1 cellular context compared by ENCODE assay signal in genomic region chr11:57667715-57668466, GRCh38.
TF ChIP-seq lines count a peak whose summit lies in the region.

A gene with protein sequence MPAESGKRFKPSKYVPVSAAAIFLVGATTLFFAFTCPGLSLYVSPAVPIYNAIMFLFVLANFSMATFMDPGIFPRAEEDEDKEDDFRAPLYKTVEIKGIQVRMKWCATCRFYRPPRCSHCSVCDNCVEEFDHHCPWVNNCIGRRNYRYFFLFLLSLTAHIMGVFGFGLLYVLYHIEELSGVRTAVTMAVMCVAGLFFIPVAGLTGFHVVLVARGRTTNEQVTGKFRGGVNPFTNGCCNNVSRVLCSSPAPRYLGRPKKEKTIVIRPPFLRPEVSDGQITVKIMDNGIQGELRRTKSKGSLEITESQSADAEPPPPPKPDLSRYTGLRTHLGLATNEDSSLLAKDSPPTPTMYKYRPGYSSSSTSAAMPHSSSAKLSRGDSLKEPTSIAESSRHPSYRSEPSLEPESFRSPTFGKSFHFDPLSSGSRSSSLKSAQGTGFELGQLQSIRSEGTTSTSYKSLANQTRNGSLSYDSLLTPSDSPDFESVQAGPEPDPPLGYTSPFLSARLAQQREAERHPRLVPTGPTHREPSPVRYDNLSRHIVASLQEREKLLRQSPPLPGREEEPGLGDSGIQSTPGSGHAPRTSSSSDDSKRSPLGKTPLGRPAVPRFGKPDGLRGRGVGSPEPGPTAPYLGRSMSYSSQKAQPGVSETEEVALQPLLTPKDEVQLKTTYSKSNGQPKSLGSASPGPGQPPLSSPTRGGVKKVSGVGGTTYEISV (plus strand): TSS chr11:57668114. CDS start chr11:57673091, 4,977 bp downstream.

TF ChIP-seq in K562, 482 proteins besides CTCF, POLR2A, EP300 and RAD21 (continued from another document and continues in another):
- TF ChIP-seq NCOA1 (IDR thresholded peaks at IDR 0.05; ENCODE audit: low read depth): peak; percentile 64; the same call in 1 of the 2 replicates
- 0 out of 2 replicates have a peak, but pooled peaks have one; percentile 26 for TF ChIP-seq ERF (CRISPR knock-in tag; IDR thresholded peaks at IDR 0.05)
- TF ChIP-seq E2F3 (CRISPR knock-in tag; IDR thresholded peaks at IDR 0.05): no peak
- TF ChIP-seq MTA2 (IDR thresholded peaks at IDR 0.05; ENCODE audit: low read depth): no peak
- TF ChIP-seq NRF1 (conservative IDR thresholded peaks at IDR 0.05 in 1 of 2, IDR thresholded peaks at IDR 0.05 in 1 of 2): peak; percentile 94 to 95
- TF ChIP-seq ZNF274 (IDR thresholded peaks at IDR 0.05; ENCODE audit: borderline replicate concordance, low read depth, low read length): no peak
- TF ChIP-seq ZNF184 (CRISPR knock-in tag; IDR thresholded peaks at IDR 0.05): no peak
- TF ChIP-seq DIDO1 (tag; IDR thresholded peaks at IDR 0.05; ENCODE audit: low read depth): no peak
- no peak for TF ChIP-seq CUX1 (CRISPR knock-in tag; IDR thresholded peaks at IDR 0.05)
- no peak for TF ChIP-seq ZFP30 (CRISPR knock-in tag; IDR thresholded peaks at IDR 0.05; ENCODE audit: borderline replicate concordance)
- no peak for TF ChIP-seq IFI16 (CRISPR knock-in tag; IDR thresholded peaks at IDR 0.05)
- TF ChIP-seq CBFA2T2 (conservative IDR thresholded peaks at IDR 0.05): no peak
- TF ChIP-seq DNMT1 (IDR thresholded peaks at IDR 0.05): no peak
- peak; percentile 69 for TF ChIP-seq ZBTB7A (IDR thresholded peaks at IDR 0.05; ENCODE audit: borderline replicate concordance, control insufficient read depth, low read depth, low read length)
- no peak for TF ChIP-seq ZFP1 (CRISPR knock-in tag; IDR thresholded peaks at IDR 0.05)
- TF ChIP-seq JUND (IDR thresholded peaks at IDR 0.05; ENCODE audit: borderline replicate concordance, low read depth, low read length): no peak
- TF ChIP-seq JUND (tag; IDR thresholded peaks at IDR 0.05; ENCODE audit: borderline replicate concordance, low read depth, low read length): 0 out of 3 replicates have a peak, but pooled peaks have one; percentile 30
- TF ChIP-seq ZNF431 (CRISPR knock-in tag; IDR thresholded peaks at IDR 0.05): 0 out of 2 replicates have a peak, but pooled peaks have one; percentile 56
- TF ChIP-seq TBP (optimal IDR thresholded peaks at IDR 0.05; ENCODE audit: low read depth, low read length): peak; percentile 74
- peak in 1 of 2 experiments; percentile 71; a peak in 1 of 4 replicates for TF ChIP-seq HDAC1 (IDR thresholded peaks at IDR 0.05)
- TF ChIP-seq BCOR (IDR thresholded peaks at IDR 0.05): no peak
- peak; percentile 65; the same call in 1 of the 2 replicates for TF ChIP-seq HCFC1 (IDR thresholded peaks at IDR 0.05; ENCODE audit: low read depth, low read length)
- TF ChIP-seq ZNF766 (CRISPR knock-in tag; conservative IDR thresholded peaks at IDR 0.05): peak; percentile 60
- peak; percentile 91 for TF ChIP-seq KDM5B (IDR thresholded peaks at IDR 0.05; ENCODE audit: insufficient replicate concordance, low read depth, low read length)
- no peak for TF ChIP-seq ZNF140 (CRISPR knock-in tag; IDR thresholded peaks at IDR 0.05)
- 0 out of 4 replicates have a peak, but pooled peaks of 1 of the 2 experiments have one; percentile 16 for TF ChIP-seq TBL1XR1 (IDR thresholded peaks at IDR 0.05; ENCODE audit: low read length in 2 of 2)
- TF ChIP-seq NFIC (IDR thresholded peaks at IDR 0.05): peak; percentile 34
- TF ChIP-seq KHSRP (IDR thresholded peaks at IDR 0.05): no peak
- no peak for TF ChIP-seq HMG20B (CRISPR knock-in tag; IDR thresholded peaks at IDR 0.05)
- TF ChIP-seq HMGN3 (IDR thresholded peaks at IDR 0.05; ENCODE audit: borderline replicate concordance, extremely low read depth, insufficient read length, low read depth, low read length): peak; percentile 90
- TF ChIP-seq PYGO2 (tag; IDR thresholded peaks at IDR 0.05): no peak
- TF ChIP-seq, protein P1, sequence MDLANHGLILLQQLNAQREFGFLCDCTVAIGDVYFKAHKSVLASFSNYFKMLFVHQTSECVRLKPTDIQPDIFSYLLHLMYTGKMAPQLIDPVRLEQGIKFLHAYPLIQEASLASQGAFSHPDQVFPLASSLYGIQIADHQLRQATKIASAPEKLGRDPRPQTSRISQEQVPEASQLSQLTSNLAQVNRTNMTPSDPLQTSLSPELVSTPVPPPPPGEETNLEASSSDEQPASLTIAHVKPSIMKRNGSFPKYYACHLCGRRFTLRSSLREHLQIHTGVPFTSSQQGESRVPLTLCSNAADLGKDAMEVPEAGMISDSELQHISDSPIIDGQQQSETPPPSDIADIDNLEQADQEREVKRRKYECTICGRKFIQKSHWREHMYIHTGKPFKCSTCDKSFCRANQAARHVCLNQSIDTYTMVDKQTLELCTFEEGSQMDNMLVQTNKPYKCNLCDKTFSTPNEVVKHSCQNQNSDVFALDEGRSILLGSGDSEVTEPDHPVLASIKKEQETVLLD (IDR thresholded peaks at IDR 0.05): peak; percentile 98
- TF ChIP-seq IRF2 (CRISPR knock-in tag; IDR thresholded peaks at IDR 0.05): no peak
- peak; percentile 80 for TF ChIP-seq POLR2B (IDR thresholded peaks at IDR 0.05; ENCODE audit: low read depth, partially characterized antibody)
- TF ChIP-seq SNIP1 (IDR thresholded peaks at IDR 0.05; ENCODE audit: low read depth): no peak
- TF ChIP-seq, protein P2, sequence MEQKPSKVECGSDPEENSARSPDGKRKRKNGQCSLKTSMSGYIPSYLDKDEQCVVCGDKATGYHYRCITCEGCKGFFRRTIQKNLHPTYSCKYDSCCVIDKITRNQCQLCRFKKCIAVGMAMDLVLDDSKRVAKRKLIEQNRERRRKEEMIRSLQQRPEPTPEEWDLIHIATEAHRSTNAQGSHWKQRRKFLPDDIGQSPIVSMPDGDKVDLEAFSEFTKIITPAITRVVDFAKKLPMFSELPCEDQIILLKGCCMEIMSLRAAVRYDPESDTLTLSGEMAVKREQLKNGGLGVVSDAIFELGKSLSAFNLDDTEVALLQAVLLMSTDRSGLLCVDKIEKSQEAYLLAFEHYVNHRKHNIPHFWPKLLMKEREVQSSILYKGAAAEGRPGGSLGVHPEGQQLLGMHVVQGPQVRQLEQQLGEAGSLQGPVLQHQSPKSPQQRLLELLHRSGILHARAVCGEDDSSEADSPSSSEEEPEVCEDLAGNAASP (IDR thresholded peaks at IDR 0.05): no peak
- TF ChIP-seq CSDE1 (IDR thresholded peaks at IDR 0.05): no peak
- peak; percentile 75 for TF ChIP-seq ELF4 (CRISPR knock-in tag; IDR thresholded peaks at IDR 0.05)
- no peak; a peak in 1 of 4 replicates for TF ChIP-seq ETV6 (IDR thresholded peaks at IDR 0.05; ENCODE audit: borderline replicate concordance in 1 of 2, low read depth in 2 of 2, low read length in 1 of 2)
- no peak for TF ChIP-seq ETV6 (CRISPR knock-in tag; IDR thresholded peaks at IDR 0.05; ENCODE audit: borderline replicate concordance)
- no peak for TF ChIP-seq PHTF2 (CRISPR knock-in tag; IDR thresholded peaks at IDR 0.05)
- no peak for TF ChIP-seq BDP1 (IDR thresholded peaks at IDR 0.05; ENCODE audit: insufficient read depth, insufficient read length)
- TF ChIP-seq HIVEP1 (CRISPR knock-in tag; IDR thresholded peaks at IDR 0.05): no peak
- no peak for TF ChIP-seq ETS2 (tag; IDR thresholded peaks at IDR 0.05; ENCODE audit: borderline replicate concordance, poor library complexity, severe bottlenecking)
- TF ChIP-seq STAT5B (CRISPR knock-in tag; IDR thresholded peaks at IDR 0.05): no peak
- TF ChIP-seq L3MBTL2 (IDR thresholded peaks at IDR 0.05): peak; percentile 94
- TF ChIP-seq XRCC5 (IDR thresholded peaks at IDR 0.05; ENCODE audit: low read depth, low read length): peak; percentile 59; the same call in 1 of the 2 replicates
- peak; percentile 25 for TF ChIP-seq FUS (optimal IDR thresholded peaks at IDR 0.05; ENCODE audit: low read depth, low read length)
- no peak for TF ChIP-seq ETV5 (CRISPR knock-in tag; IDR thresholded peaks at IDR 0.05; ENCODE audit: low read depth)
- TF ChIP-seq, protein P3, sequence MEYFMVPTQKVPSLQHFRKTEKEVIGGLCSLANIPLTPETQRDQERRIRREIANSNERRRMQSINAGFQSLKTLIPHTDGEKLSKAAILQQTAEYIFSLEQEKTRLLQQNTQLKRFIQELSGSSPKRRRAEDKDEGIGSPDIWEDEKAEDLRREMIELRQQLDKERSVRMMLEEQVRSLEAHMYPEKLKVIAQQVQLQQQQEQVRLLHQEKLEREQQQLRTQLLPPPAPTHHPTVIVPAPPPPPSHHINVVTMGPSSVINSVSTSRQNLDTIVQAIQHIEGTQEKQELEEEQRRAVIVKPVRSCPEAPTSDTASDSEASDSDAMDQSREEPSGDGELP (CRISPR knock-in tag; IDR thresholded peaks at IDR 0.05; ENCODE audit: borderline replicate concordance): peak; percentile 61; the same call in 1 of the 2 replicates
- TF ChIP-seq CBX1 (IDR thresholded peaks at IDR 0.05; ENCODE audit: low read depth): peak; percentile 86; the same call in 1 of the 2 replicates
- TF ChIP-seq RBM15 (IDR thresholded peaks at IDR 0.05; ENCODE audit: insufficient read depth, low read length): no peak
- TF ChIP-seq TEAD2 (tag; IDR thresholded peaks at IDR 0.05): no peak
- no peak for TF ChIP-seq ARNT (IDR thresholded peaks at IDR 0.05)
- TF ChIP-seq FOSL1 (tag; conservative IDR thresholded peaks at IDR 0.05): peak; percentile 18
- peak; percentile 33; the same call in 1 of the 2 replicates for TF ChIP-seq SAFB (IDR thresholded peaks at IDR 0.05; ENCODE audit: borderline replicate concordance, low read depth, low read length)
- TF ChIP-seq, protein P4, sequence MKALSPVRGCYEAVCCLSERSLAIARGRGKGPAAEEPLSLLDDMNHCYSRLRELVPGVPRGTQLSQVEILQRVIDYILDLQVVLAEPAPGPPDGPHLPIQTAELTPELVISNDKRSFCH (CRISPR knock-in tag; IDR thresholded peaks at IDR 0.05): no peak
- TF ChIP-seq, protein P4 (tag; IDR thresholded peaks at IDR 0.05): peak; percentile 57
- TF ChIP-seq NCOA2 (IDR thresholded peaks at IDR 0.05; ENCODE audit: partially characterized antibody in 2 of 2): no peak
- TF ChIP-seq KDM1A (IDR thresholded peaks at IDR 0.05): no peak
- 0 out of 2 replicates have a peak, but pooled peaks have one; percentile 4 for TF ChIP-seq RNF2 (IDR thresholded peaks at IDR 0.05)
- TF ChIP-seq NFE2 (IDR thresholded peaks at IDR 0.05; ENCODE audit: low read depth): no peak
- TF ChIP-seq ZNF324 (CRISPR knock-in tag; IDR thresholded peaks at IDR 0.05): no peak
- TF ChIP-seq NR3C1 (CRISPR knock-in tag; IDR thresholded peaks at IDR 0.05): 0 out of 2 replicates have a peak, but pooled peaks have one; percentile 49
- TF ChIP-seq E2F6 (IDR thresholded peaks at IDR 0.05; ENCODE audit: borderline replicate concordance in 1 of 2, extremely low read depth in 1 of 2, insufficient read depth in 1 of 2, insufficient read length in 1 of 2, low read depth in 1 of 2, low read length in 1 of 2, poor library complexity in 1 of 2, severe bottlenecking in 1 of 2): peak; percentile 76 to 84
- TF ChIP-seq KAT2B (IDR thresholded peaks at IDR 0.05; ENCODE audit: low read depth, low read length): no peak
- TF ChIP-seq POLR3A (IDR thresholded peaks at IDR 0.05; ENCODE audit: borderline replicate concordance, extremely low read depth, insufficient read depth, insufficient read length): no peak
- TF ChIP-seq ZNF77 (CRISPR knock-in tag; IDR thresholded peaks at IDR 0.05): no peak
- TF ChIP-seq ZNF263 (CRISPR knock-in tag; IDR thresholded peaks at IDR 0.05; ENCODE audit: borderline replicate concordance): 0 out of 2 replicates have a peak, but pooled peaks have one; percentile 13
